Comparison of ENCODE assay signal across 22 cellular contexts in the genomic region with DNA sequence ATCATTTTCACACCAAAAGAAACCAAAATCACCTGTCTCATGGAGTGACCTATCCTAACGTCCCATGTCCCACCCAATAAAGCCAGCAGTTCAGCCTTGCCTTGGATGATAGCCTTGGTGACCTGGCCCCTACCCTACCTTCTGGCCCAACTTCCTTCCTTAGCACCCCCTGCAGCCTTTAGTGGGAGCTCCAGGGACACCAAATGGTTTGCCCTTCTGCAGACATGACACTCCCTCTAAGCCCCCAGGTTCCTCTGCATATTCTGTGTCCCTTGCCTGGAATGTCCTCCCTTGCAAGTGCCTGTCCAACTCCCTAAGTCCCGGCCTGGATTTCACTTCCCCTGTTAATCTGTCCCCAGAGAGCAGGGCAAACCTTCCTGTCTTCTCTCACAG. TPM values are rescaled to one million over a fixed set of nuclear protein-coding genes. Genes with fewer than 3 reads are reported as not detected.
DNase-seq lines count a peak whose midpoint lies in the region; ATAC-seq, FAIRE-seq and TF ChIP-seq lines count a peak whose summit lies in the region.
"Had no signal": no experiment of that assay in that cellular context is flagged by ENCODE, and none has a peak within 500 bp of the region (broad histone marks: within the 10 kb centered on the region; RNA-seq: fewer than 3 reads in every experiment).

No MANE protein-coding gene starts in this region.

- no peaks in the 10 kb centered on the region for H3K9me3 Mint-ChIP-seq in T-helper 1 cell treated with Interleukin-12 subunit alpha and Interleukin-12 subunit beta and Interleukin-4 antibody, amounts not matched to agents 30 μg/mL and 1 μg/mL, for 36 hours
- H3K9me3 Mint-ChIP-seq in endodermal cell: no peaks in the 10 kb centered on the region
- H3K9me3 Mint-ChIP-seq in stimulated activated memory B cell treated with anti-CD40 and anti-IgM and Interleukin-4, amounts not matched to agents 10 μg/mL and 1 μg/mL and 100 μg/mL, for 72 hours: no peaks in the 10 kb centered on the region
- H3K9me3 Mint-ChIP-seq: activated CD4-positive, alpha-beta T cell treated with anti-CD3 and anti-CD28 coated beads, Interleukin-2, amount 10 ng/mL, durations not matched to agents 24 days and 14 days; activated T-helper 2 cell treated with anti-CD3 and anti-CD28 coated beads, Interferon-gamma antibody, Interleukin-2, Interleukin-4, amounts not matched to agents 10 μg/mL and 5 μg/mL and 100 μg/mL, durations not matched to agents 14 hours and 24 hours and 36 hours had no signal

- H3K9me3 ChIP-seq in endodermal cell (ENCODE audit: control insufficient read depth, low read length) (no peaks in the 10 kb centered on the region), upper lobe of right lung (no peaks in the 10 kb centered on the region)
- H3K9me3 ChIP-seq: A549, vagina had no signal

- H3K4me1 Mint-ChIP-seq in T-helper 1 cell treated with Interleukin-12 subunit alpha and Interleukin-12 subunit beta and Interleukin-4 antibody, amounts not matched to agents 30 μg/mL and 1 μg/mL, for 36 hours (ENCODE audit: low read depth): peaks cover 4% of the 10 kb centered on the region
- no peaks in the 10 kb centered on the region for H3K4me1 Mint-ChIP-seq in endodermal cell
- peaks cover 35% of the 10 kb centered on the region for H3K4me1 Mint-ChIP-seq in stimulated activated memory B cell treated with anti-CD40 and anti-IgM and Interleukin-4, amounts not matched to agents 10 μg/mL and 1 μg/mL and 100 μg/mL, for 72 hours

- intact Hi-C loops in posterior vena cava (cut with DNase I): no loop called here
- intact Hi-C loops in upper lobe of right lung (cut with DNase I): no loop called here

- H3K4me3 ChIP-seq in endodermal cell (ENCODE audit: low read length) (no peak overlapping the region), upper lobe of right lung (no peak overlapping the region)
- H3K4me3 ChIP-seq: A549, vagina had no signal

- no peaks in the 10 kb centered on the region for H3K27me3 Mint-ChIP-seq in T-helper 1 cell treated with Interleukin-12 subunit alpha and Interleukin-12 subunit beta and Interleukin-4 antibody, amounts not matched to agents 30 μg/mL and 1 μg/mL, for 36 hours (ENCODE audit: low read depth)
- H3K27me3 Mint-ChIP-seq in endodermal cell (ENCODE audit: insufficient read depth): peaks cover 2% of the 10 kb centered on the region
- H3K27me3 Mint-ChIP-seq in stimulated activated memory B cell treated with anti-CD40 and anti-IgM and Interleukin-4, amounts not matched to agents 10 μg/mL and 1 μg/mL and 100 μg/mL, for 72 hours: no peaks in the 10 kb centered on the region
- H3K27me3 Mint-ChIP-seq: activated CD4-positive, alpha-beta T cell treated with anti-CD3 and anti-CD28 coated beads, Interleukin-2, amount 10 ng/mL, durations not matched to agents 24 days and 14 days; B cell had no signal

- H3K27ac ChIP-seq in endodermal cell (ENCODE audit: low read depth, low read length) (peak overlapping the region; percentile 47), upper lobe of right lung (no peak overlapping the region)
- H3K27ac ChIP-seq: vagina had no signal

- H3K36me3 ChIP-seq in endodermal cell (ENCODE audit: control insufficient read depth, insufficient read depth, low read length) (peaks cover 20% of the 10 kb centered on the region), upper lobe of right lung (no peaks in the 10 kb centered on the region)
- H3K36me3 ChIP-seq: vagina had no signal

- peak overlapping the region; percentile 36 for H3K27ac Mint-ChIP-seq in T-helper 1 cell treated with Interleukin-12 subunit alpha and Interleukin-12 subunit beta and Interleukin-4 antibody, amounts not matched to agents 30 μg/mL and 1 μg/mL, for 36 hours
- H3K27ac Mint-ChIP-seq in endodermal cell: no peak overlapping the region
- H3K27ac Mint-ChIP-seq in stimulated activated memory B cell treated with anti-CD40 and anti-IgM and Interleukin-4, amounts not matched to agents 10 μg/mL and 1 μg/mL and 100 μg/mL, for 72 hours: peak overlapping the region; percentile 10
- H3K27ac Mint-ChIP-seq: activated T-helper 2 cell treated with anti-CD3 and anti-CD28 coated beads, Interferon-gamma antibody, Interleukin-2, Interleukin-4, amounts not matched to agents 10 μg/mL and 5 μg/mL and 100 μg/mL, durations not matched to agents 14 hours and 24 hours and 36 hours; B cell had no signal

- DNase-seq in T-helper 1 cell: no peak
- DNase-seq in endodermal cell: no peak
- no peak for DNase-seq in posterior vena cava (ENCODE audit: low spot score)
- DNase-seq in upper lobe of right lung: no peak
- no peak for DNase-seq in RCC 7860 (ENCODE audit: low spot score)
- DNase-seq: activated CD4-positive, alpha-beta T cell treated with anti-CD3 and anti-CD28 coated beads, Interleukin-2, amount 10 ng/mL, durations not matched to agents 24 days and 14 days; erythroblast; left cardiac atrium; NCI-H1105; NCI-H345; SIG-M5; small intestine; stimulated activated CD4-positive, alpha-beta T cell treated with anti-CD3 and anti-CD28 coated beads, Interleukin-2, amount 100 ng/mL, for 24 hours had no signal

- TF ChIP-seq CTCF in endodermal cell (conservative IDR thresholded peaks at IDR 0.05) (no peak), upper lobe of right lung (IDR thresholded peaks at IDR 0.05) (no peak)

- no peak for FAIRE-seq in RCC 7860 (lab: Jason Lieb, UNC)
- FAIRE-seq: A549, GM12892, small intestine had no signal

- no peaks in the 10 kb centered on the region for H3K4me1 ChIP-seq in endodermal cell (ENCODE audit: control insufficient read depth, insufficient read depth, low read length)
- peaks cover 13% of the 10 kb centered on the region for H3K4me1 ChIP-seq in upper lobe of right lung
- H3K4me1 ChIP-seq: vagina had no signal

- WGBS in endodermal cell (ENCODE audit: insufficient coverage in 1 of 2, insufficient read length in 1 of 2), 2 experiments: 86 to 95% methylated on average over 2 of the region's 2 CpGs

- no peak for ATAC-seq in stimulated activated memory B cell treated with anti-CD40 and anti-IgM and Interleukin-4, amounts not matched to agents 10 μg/mL and 1 μg/mL and 100 μg/mL, for 72 hours
- ATAC-seq in upper lobe of right lung: no peak
- ATAC-seq: A549, HCT116, left cardiac atrium had no signal

- H3K9ac ChIP-seq in endodermal cell (ENCODE audit: extremely low read depth, low read length, poor library complexity, severe bottlenecking): no peak overlapping the region

- H3K36me3 Mint-ChIP-seq in T-helper 1 cell treated with Interleukin-12 subunit alpha and Interleukin-12 subunit beta and Interleukin-4 antibody, amounts not matched to agents 30 μg/mL and 1 μg/mL, for 36 hours (ENCODE audit: low read depth): peaks cover 11% of the 10 kb centered on the region
- peaks cover 30% of the 10 kb centered on the region for H3K36me3 Mint-ChIP-seq in endodermal cell (ENCODE audit: low read depth)
- peaks cover 48% of the 10 kb centered on the region for H3K36me3 Mint-ChIP-seq in stimulated activated memory B cell treated with anti-CD40 and anti-IgM and Interleukin-4, amounts not matched to agents 10 μg/mL and 1 μg/mL and 100 μg/mL, for 72 hours

- H3K4me3 Mint-ChIP-seq in T-helper 1 cell treated with Interleukin-12 subunit alpha and Interleukin-12 subunit beta and Interleukin-4 antibody, amounts not matched to agents 30 μg/mL and 1 μg/mL, for 36 hours: no peak overlapping the region
- H3K4me3 Mint-ChIP-seq in endodermal cell: no peak overlapping the region
- H3K4me3 Mint-ChIP-seq in stimulated activated memory B cell treated with anti-CD40 and anti-IgM and Interleukin-4, amounts not matched to agents 10 μg/mL and 1 μg/mL and 100 μg/mL, for 72 hours: no peak overlapping the region
- H3K4me3 Mint-ChIP-seq: activated CD4-positive, alpha-beta T cell treated with anti-CD3 and anti-CD28 coated beads, Interleukin-2, amount 10 ng/mL, durations not matched to agents 24 days and 14 days; B cell had no signal

- H3K27me3 ChIP-seq in endodermal cell (ENCODE audit: control insufficient read depth, insufficient read depth, low read length, poor library complexity, severe bottlenecking) (no peaks in the 10 kb centered on the region), upper lobe of right lung (no peaks in the 10 kb centered on the region)
- H3K27me3 ChIP-seq: vagina had no signal

TF ChIP-seq in PFSK-1, 5 proteins besides CTCF, POLR2A, EP300 and RAD21:
- TF ChIP-seq TAF1 (IDR thresholded peaks at IDR 0.05; ENCODE audit: borderline replicate concordance, insufficient read depth, low read length) (no peak), POLR2AphosphoS5 (IDR thresholded peaks at IDR 0.05; ENCODE audit: low read depth, low read length) (peak; percentile 12; the same call in 1 of the 2 replicates), SIN3A (IDR thresholded peaks at IDR 0.05; ENCODE audit: borderline replicate concordance, insufficient read depth, low read length) (no peak)
TF ChIP-seq in PFSK-1: peak in this region for 1.

RNA-seq across cellular contexts. Expression of a gene that starts 2.2 kb away (rescaled TPM):
- polyA plus RNA-seq in PFSK-1 (2012; ENCODE audit: insufficient read length, low read depth): 0.26 TPM
- total RNA-seq in endodermal cell (under 1 TPM in 1 of 2 donors, not detected in 1; 0.15 TPM), posterior vena cava (under 1 TPM; 0.14 to 0.38 TPM), upper lobe of right lung (2.8 TPM)
- polyA plus RNA-seq in endodermal cell (2013, experiment 1 of 2): 0.18 TPM
- polyA plus RNA-seq in endodermal cell (2013, experiment 2 of 2): 0.08 TPM

RNA-seq across cellular contexts. Expression of a gene that starts 39.9 kb away (rescaled TPM):
- 58.7 TPM for polyA plus RNA-seq in PFSK-1 (2012; ENCODE audit: insufficient read length, low read depth)
- 10 to 100 TPM; 79.9 to 84.0 TPM for total RNA-seq in endodermal cell
- 70.3 TPM for polyA plus RNA-seq in endodermal cell (2013, experiment 1 of 2)
- polyA plus RNA-seq in endodermal cell (2013, experiment 2 of 2): 64.4 TPM
- 10 to 100 TPM; 37.7 to 39.1 TPM for total RNA-seq in posterior vena cava
- 21.7 TPM for total RNA-seq in upper lobe of right lung
